1 cellular context compared by ENCODE assay signal in genomic region chr1:7550261-7550850, GRCh38.
TF ChIP-seq lines count a peak whose summit lies in the region.

No MANE protein-coding gene starts in this region.

TF ChIP-seq in H1, 55 proteins besides CTCF, POLR2A, EP300 and RAD21 (continued from another document):
- TF ChIP-seq, protein P1, sequence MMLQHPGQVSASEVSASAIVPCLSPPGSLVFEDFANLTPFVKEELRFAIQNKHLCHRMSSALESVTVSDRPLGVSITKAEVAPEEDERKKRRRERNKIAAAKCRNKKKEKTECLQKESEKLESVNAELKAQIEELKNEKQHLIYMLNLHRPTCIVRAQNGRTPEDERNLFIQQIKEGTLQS (IDR thresholded peaks at IDR 0.05; ENCODE audit: insufficient read depth, low read depth, low read length): no peak
- no peak for TF ChIP-seq GABPA (IDR thresholded peaks at IDR 0.05; ENCODE audit: borderline replicate concordance, insufficient read depth, low read length)
- no peak for TF ChIP-seq JUND (IDR thresholded peaks at IDR 0.05; ENCODE audit: low read length)
- TF ChIP-seq HDAC2 (IDR thresholded peaks at IDR 0.05; ENCODE audit: borderline replicate concordance in 1 of 2, low read depth in 2 of 2, low read length in 2 of 2): no peak
- TF ChIP-seq, protein P2, sequence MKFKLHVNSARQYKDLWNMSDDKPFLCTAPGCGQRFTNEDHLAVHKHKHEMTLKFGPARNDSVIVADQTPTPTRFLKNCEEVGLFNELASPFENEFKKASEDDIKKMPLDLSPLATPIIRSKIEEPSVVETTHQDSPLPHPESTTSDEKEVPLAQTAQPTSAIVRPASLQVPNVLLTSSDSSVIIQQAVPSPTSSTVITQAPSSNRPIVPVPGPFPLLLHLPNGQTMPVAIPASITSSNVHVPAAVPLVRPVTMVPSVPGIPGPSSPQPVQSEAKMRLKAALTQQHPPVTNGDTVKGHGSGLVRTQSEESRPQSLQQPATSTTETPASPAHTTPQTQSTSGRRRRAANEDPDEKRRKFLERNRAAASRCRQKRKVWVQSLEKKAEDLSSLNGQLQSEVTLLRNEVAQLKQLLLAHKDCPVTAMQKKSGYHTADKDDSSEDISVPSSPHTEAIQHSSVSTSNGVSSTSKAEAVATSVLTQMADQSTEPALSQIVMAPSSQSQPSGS (IDR thresholded peaks at IDR 0.05; ENCODE audit: low read length): no peak
- TF ChIP-seq ASH2L (IDR thresholded peaks at IDR 0.05; ENCODE audit: low read length): no peak
